Comparison of ENCODE assay signal across 22 cellular contexts in the genomic region with DNA sequence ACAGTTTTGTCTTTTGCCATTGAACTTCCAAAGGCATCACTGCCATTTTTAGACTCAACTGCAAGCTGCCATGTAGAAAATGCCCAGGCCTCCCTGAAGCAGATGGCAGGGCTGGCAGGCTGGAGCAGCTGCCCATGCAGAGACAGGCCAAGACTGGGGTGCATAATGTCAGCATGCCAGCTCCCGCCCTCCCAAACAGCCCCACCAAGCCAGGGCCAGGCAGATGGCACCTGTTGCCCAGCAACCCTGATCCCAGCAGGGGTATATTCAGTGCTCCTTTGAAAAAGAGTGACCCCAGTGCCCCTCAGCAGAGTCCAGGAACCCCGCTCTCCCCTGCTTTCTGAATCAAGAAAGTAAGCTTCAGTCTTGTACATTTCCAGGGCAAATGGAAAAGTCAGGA. TPM values are rescaled to one million over a fixed set of nuclear protein-coding genes. Genes with fewer than 3 reads are reported as not detected.
DNase-seq lines count a peak whose midpoint lies in the region; ATAC-seq and TF ChIP-seq lines count a peak whose summit lies in the region.
"Had no signal": no experiment of that assay in that cellular context is flagged by ENCODE, and none has a peak within 500 bp of the region (broad histone marks: within the 10 kb centered on the region; RNA-seq: fewer than 3 reads in every experiment).

No MANE protein-coding gene starts in this region.

- H3K4me3 Mint-ChIP-seq in glutamatergic neuron (ENCODE audit: unreplicated experiment), result no peak overlapping the region
- no peak overlapping the region for H3K4me3 Mint-ChIP-seq in activated CD4-positive, alpha-beta T cell treated with anti-CD3 and anti-CD28 coated beads for 36 hours
- H3K4me3 Mint-ChIP-seq: activated naive CD8-positive, alpha-beta T cell treated with anti-CD3 and anti-CD28 coated beads for 36 hours; activated T-cell treated with anti-CD3 and anti-CD28 coated beads, Interleukin-2, amount 50 U/mL, for 4 hours; HFFc6; stimulated activated naive CD8-positive, alpha-beta T cell treated with anti-CD3 and anti-CD28 coated beads, Interleukin-15, amount 100 ng/mL, for 72 hours had no signal

- intact Hi-C loops in activated CD4-positive, alpha-beta T cell treated with anti-CD3 and anti-CD28 coated beads for 36 hours (cut with DNase I, micrococcal nuclease), result loop anchor here in 1 of 2 experiments (5.0 kb wide), 1 partner anchor 95 kb away; no protein-coding TSS in a partner anchor

- H3K4me1 Mint-ChIP-seq in glutamatergic neuron (ENCODE audit: low read depth, unreplicated experiment), result peaks cover 23% of the 10 kb centered on the region
- H3K4me1 Mint-ChIP-seq in activated CD4-positive, alpha-beta T cell treated with anti-CD3 and anti-CD28 coated beads for 36 hours, result peaks cover 11% of the 10 kb centered on the region

- peak; percentile 86 for DNase-seq in NCI-H69 (lab: John Stamatoyannopoulos, UW)
- DNase-seq in glutamatergic neuron, result no peak
- peak; percentile 91 for DNase-seq in myocyte (ENCODE audit: low read depth)
- no peak for DNase-seq in activated CD4-positive, alpha-beta T cell treated with anti-CD3 and anti-CD28 coated beads for 36 hours
- no peak for DNase-seq in GF-D8 (lab: John Stamatoyannopoulos, UW)
- no peak for DNase-seq in dermis blood vessel endothelial cell
- DNase-seq: activated naive CD8-positive, alpha-beta T cell treated with anti-CD3 and anti-CD28 coated beads for 36 hours; activated T-cell treated with anti-CD3 and anti-CD28 coated beads, Interleukin-2, amount 50 U/mL, for 4 hours; AML-193; central memory CD4-positive, alpha-beta T cell; foreskin melanocyte; HFFc6; NCI-H1105 treated with DMSO at 0.1 percent for 48 hours; NCI-H510A treated with DMSO at 0.1 percent for 48 hours; OCI-M1; stimulated activated naive CD8-positive, alpha-beta T cell treated with anti-CD3 and anti-CD28 coated beads, Interleukin-15, amount 100 ng/mL, for 72 hours had no signal

- peaks cover 11% of the 10 kb centered on the region for H3K36me3 Mint-ChIP-seq in glutamatergic neuron (ENCODE audit: unreplicated experiment)
- H3K36me3 Mint-ChIP-seq in activated CD4-positive, alpha-beta T cell treated with anti-CD3 and anti-CD28 coated beads for 36 hours (ENCODE audit: low read depth), result no peaks in the 10 kb centered on the region
- H3K36me3 Mint-ChIP-seq: activated naive CD8-positive, alpha-beta T cell treated with anti-CD3 and anti-CD28 coated beads for 36 hours had no signal

- ATAC-seq in activated CD4-positive, alpha-beta T cell treated with anti-CD3 and anti-CD28 coated beads for 36 hours, result no peak
- no peak for ATAC-seq in GM18867 (IDR thresholded peaks at IDR 0.05; ENCODE audit: unreplicated experiment)
- ATAC-seq: activated T-cell treated with anti-CD3 and anti-CD28 coated beads, Interleukin-2, amount 50 U/mL, for 4 hours; K562; stimulated activated naive CD8-positive, alpha-beta T cell treated with anti-CD3 and anti-CD28 coated beads, Interleukin-15, amount 100 ng/mL, for 72 hours had no signal

- POLR2A ChIA-PET in activated CD4-positive, alpha-beta T cell treated with anti-CD3 and anti-CD28 coated beads for 36 hours (lab: Charles Lee), result no interaction called here

- no peak for TF ChIP-seq CTCF in glutamatergic neuron (IDR thresholded peaks at IDR 0.05; ENCODE audit: partially characterized antibody, unreplicated experiment)

- peak overlapping the region; percentile 70 for H3K27ac Mint-ChIP-seq in glutamatergic neuron (ENCODE audit: unreplicated experiment)
- H3K27ac Mint-ChIP-seq in activated CD4-positive, alpha-beta T cell treated with anti-CD3 and anti-CD28 coated beads for 36 hours, result no peak overlapping the region
- H3K27ac Mint-ChIP-seq: activated naive CD8-positive, alpha-beta T cell treated with anti-CD3 and anti-CD28 coated beads for 36 hours; HFFc6; stimulated activated naive CD8-positive, alpha-beta T cell treated with anti-CD3 and anti-CD28 coated beads, Interleukin-15, amount 100 ng/mL, for 72 hours had no signal

- no peaks in the 10 kb centered on the region for H3K27me3 Mint-ChIP-seq in glutamatergic neuron (ENCODE audit: unreplicated experiment)
- H3K27me3 Mint-ChIP-seq in activated CD4-positive, alpha-beta T cell treated with anti-CD3 and anti-CD28 coated beads for 36 hours, result no peaks in the 10 kb centered on the region

- H3K27ac ChIP-seq in temporal lobe (ENCODE audit: low read depth, low read length), result peak overlapping the region; percentile 24
- H3K27ac ChIP-seq: HL-60, pancreas had no signal

- CTCF ChIA-PET in activated CD4-positive, alpha-beta T cell treated with anti-CD3 and anti-CD28 coated beads for 36 hours (lab: Charles Lee), result no interaction called here

- H3K9me3 Mint-ChIP-seq in glutamatergic neuron (ENCODE audit: unreplicated experiment), result peaks cover 9% of the 10 kb centered on the region
- peaks cover 12% of the 10 kb centered on the region for H3K9me3 Mint-ChIP-seq in activated CD4-positive, alpha-beta T cell treated with anti-CD3 and anti-CD28 coated beads for 36 hours (ENCODE audit: low read depth)

RNA-seq across cellular contexts. Expression of gene VSTM4, which starts 32.6 kb away (rescaled TPM):
- total RNA-seq in glutamatergic neuron (ENCODE audit: unreplicated experiment) (2.0 TPM), myocyte (21.5 and 25.2 TPM in 2 replicates), temporal lobe (3.2 TPM), dermis blood vessel endothelial cell (0.56 and 1.0 TPM in 2 replicates)
- 13.8 TPM for polyA plus RNA-seq in myocyte (2012)
- under 1 TPM; 0.07 to 0.11 TPM for total RNA-seq in activated CD4-positive, alpha-beta T cell treated with anti-CD3 and anti-CD28 coated beads for 36 hours
- total RNA-seq: activated naive CD8-positive, alpha-beta T cell treated with anti-CD3 and anti-CD28 coated beads for 36 hours had no signal

RNA-seq across cellular contexts. Expression of gene FAM170B, which starts 51.1 kb away (rescaled TPM):
- total RNA-seq in glutamatergic neuron (ENCODE audit: unreplicated experiment) (not detected), myocyte (not detected in 2 replicates), temporal lobe (not detected), dermis blood vessel endothelial cell (not detected in 2 replicates)
- polyA plus RNA-seq in myocyte (2012), result not detected
- total RNA-seq in activated CD4-positive, alpha-beta T cell treated with anti-CD3 and anti-CD28 coated beads for 36 hours, result not detected
- total RNA-seq: activated naive CD8-positive, alpha-beta T cell treated with anti-CD3 and anti-CD28 coated beads for 36 hours; activated T-cell treated with anti-CD3 and anti-CD28 coated beads, Interleukin-2, amount 50 U/mL, for 4 hours; endothelial cell of umbilical vein; HFFc6; pancreas had no signal
- polyA plus RNA-seq: endothelial cell of umbilical vein, pancreas had no signal

Comparison
In these comparisons a context has a peak if more than half of its experiments do, and no peak if none do; other contexts are left out.
1. DNase-seq: peak in NCI-H69 (single experiment) and myocyte (single experiment); none in glutamatergic neuron (single experiment), activated CD4-positive, alpha-beta T cell treated with anti-CD3 and anti-CD28 coated beads for 36 hours (single experiment), GF-D8 (single experiment) and dermis blood vessel endothelial cell (single experiment).